ENCODE assay signal across 8 cellular contexts in genomic region chr1:5975133-5975880, GRCh38. TPM values are rescaled to one million over a fixed set of nuclear protein-coding genes. Genes with fewer than 3 reads are reported as not detected.
DNase-seq lines count a peak whose midpoint lies in the region; ATAC-seq and TF ChIP-seq lines count a peak whose summit lies in the region.

No MANE protein-coding gene starts in this region.

- H3K27me3 Mint-ChIP-seq in WTC11 (ENCODE audit: low read depth) = no peaks in the 10 kb centered on the region
- no peaks in the 10 kb centered on the region for H3K27me3 Mint-ChIP-seq in effector memory CD8-positive, alpha-beta T cell
- no peaks in the 10 kb centered on the region for H3K27me3 Mint-ChIP-seq in memory B cell

- peak; percentile 35 for DNase-seq in NCI-H748 (lab: John Stamatoyannopoulos, UW; ENCODE audit: unreplicated experiment)
- DNase-seq in NCI-H748 treated with DMSO at 0.1 percent for 48 hours (lab: John Stamatoyannopoulos, UW) = no peak
- DNase-seq in NCI-H1092 treated with DMSO at 0.1 percent for 48 hours (lab: John Stamatoyannopoulos, UW) = peak; percentile 55
- peak; percentile 63 for DNase-seq in WTC11 (ENCODE audit: low spot score)
- DNase-seq in effector memory CD8-positive, alpha-beta T cell = no peak
- DNase-seq in memory B cell (ENCODE audit: low spot score in 2 of 2) = peak; percentile 28 to 50
- DNase-seq in thoracic aorta (ENCODE audit: low spot score) = no peak

- no peaks in the 10 kb centered on the region for H3K27me3 ChIP-seq in thoracic aorta (replicated peaks; ENCODE audit: insufficient read depth)

- H3K36me3 ChIP-seq in thoracic aorta = no peaks in the 10 kb centered on the region

- H3K4me3 ChIP-seq in thoracic aorta = no peak overlapping the region

- H3K36me3 Mint-ChIP-seq in WTC11 (peaks cover 17% of the 10 kb centered on the region), memory B cell (peaks cover 2% of the 10 kb centered on the region)
- H3K36me3 Mint-ChIP-seq in effector memory CD8-positive, alpha-beta T cell (ENCODE audit: insufficient read depth) = peaks cover 3% of the 10 kb centered on the region

- TF ChIP-seq CTCF in WTC11 (IDR thresholded peaks at IDR 0.05) (peak; percentile 50; the same call in 1 of the 2 replicates), thoracic aorta (IDR thresholded peaks at IDR 0.05) (peak; percentile 63)

- no peaks in the 10 kb centered on the region for H3K4me1 ChIP-seq in thoracic aorta (ENCODE audit: control insufficient read depth in 1 of 2, low read depth in 2 of 2)

- POLR2A ChIA-PET in WTC11 (lab: Charles Lee) = interaction anchor here (0.5 kb wide), 1 partner anchor 533 kb away, joined by 3 read pairs; no protein-coding TSS in a partner anchor

- peaks cover 12% of the 10 kb centered on the region for H3K4me1 Mint-ChIP-seq in WTC11
- peaks cover 4 to 6% of the 10 kb centered on the region in 2 donors for H3K4me1 Mint-ChIP-seq in effector memory CD8-positive, alpha-beta T cell (ENCODE audit: low read depth in 2 of 2)
- peaks cover 10% of the 10 kb centered on the region for H3K4me1 Mint-ChIP-seq in memory B cell

- ATAC-seq in WTC11 = peak; percentile 87
- peak; percentile 64 for ATAC-seq in effector memory CD8-positive, alpha-beta T cell (replicated peaks)
- ATAC-seq in memory B cell (ENCODE audit: low read depth) = peak; percentile 78
- no peak for ATAC-seq in thoracic aorta (ENCODE audit: insufficient number of reproducible peaks, low FRiP score, low read depth)
- no peak for ATAC-seq in HG03280 (IDR thresholded peaks at IDR 0.05; ENCODE audit: unreplicated experiment)

- H3K27ac Mint-ChIP-seq in WTC11 = no peak overlapping the region
- H3K27ac Mint-ChIP-seq in effector memory CD8-positive, alpha-beta T cell = peak overlapping the region in 1 of 2 donors; percentile 69
- H3K27ac Mint-ChIP-seq in memory B cell = no peak overlapping the region

- H3K9me3 ChIP-seq in thoracic aorta = no peaks in the 10 kb centered on the region

- CTCF ChIA-PET in WTC11 (lab: Charles Lee) = interaction anchor here (0.5 to 3.9 kb wide), 22 partner anchors 11 to 465 kb away, joined by 3 to 19 read pairs (median 4); partner anchors contain the start of gene NPHP4

- 0 out of 2 replicates have a peak, but pooled peaks cover 3% of the 10 kb centered on the region for H3K9me3 Mint-ChIP-seq in WTC11
- H3K9me3 Mint-ChIP-seq in effector memory CD8-positive, alpha-beta T cell = no peaks in the 10 kb centered on the region
- no peaks in the 10 kb centered on the region for H3K9me3 Mint-ChIP-seq in memory B cell

- H3K27ac ChIP-seq in thoracic aorta = no peak overlapping the region

- no peak overlapping the region for H3K4me3 Mint-ChIP-seq in WTC11
- no peak overlapping the region for H3K4me3 Mint-ChIP-seq in effector memory CD8-positive, alpha-beta T cell
- H3K4me3 Mint-ChIP-seq in memory B cell = no peak overlapping the region

TF ChIP-seq in WTC11, 78 proteins besides CTCF, POLR2A, EP300 and RAD21:
- TF ChIP-seq NFATC4 (CRISPR knock-in tag; IDR thresholded peaks at IDR 0.05) = no peak
- TF ChIP-seq, protein P1, sequence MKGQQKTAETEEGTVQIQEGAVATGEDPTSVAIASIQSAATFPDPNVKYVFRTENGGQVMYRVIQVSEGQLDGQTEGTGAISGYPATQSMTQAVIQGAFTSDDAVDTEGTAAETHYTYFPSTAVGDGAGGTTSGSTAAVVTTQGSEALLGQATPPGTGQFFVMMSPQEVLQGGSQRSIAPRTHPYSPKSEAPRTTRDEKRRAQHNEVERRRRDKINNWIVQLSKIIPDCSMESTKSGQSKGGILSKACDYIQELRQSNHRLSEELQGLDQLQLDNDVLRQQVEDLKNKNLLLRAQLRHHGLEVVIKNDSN (CRISPR knock-in tag; IDR thresholded peaks at IDR 0.05) = no peak
- TF ChIP-seq, protein P2, sequence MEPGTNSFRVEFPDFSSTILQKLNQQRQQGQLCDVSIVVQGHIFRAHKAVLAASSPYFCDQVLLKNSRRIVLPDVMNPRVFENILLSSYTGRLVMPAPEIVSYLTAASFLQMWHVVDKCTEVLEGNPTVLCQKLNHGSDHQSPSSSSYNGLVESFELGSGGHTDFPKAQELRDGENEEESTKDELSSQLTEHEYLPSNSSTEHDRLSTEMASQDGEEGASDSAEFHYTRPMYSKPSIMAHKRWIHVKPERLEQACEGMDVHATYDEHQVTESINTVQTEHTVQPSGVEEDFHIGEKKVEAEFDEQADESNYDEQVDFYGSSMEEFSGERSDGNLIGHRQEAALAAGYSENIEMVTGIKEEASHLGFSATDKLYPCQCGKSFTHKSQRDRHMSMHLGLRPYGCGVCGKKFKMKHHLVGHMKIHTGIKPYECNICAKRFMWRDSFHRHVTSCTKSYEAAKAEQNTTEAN (CRISPR knock-in tag; IDR thresholded peaks at IDR 0.05) = no peak
- TF ChIP-seq FOXJ3 (CRISPR knock-in tag; IDR thresholded peaks at IDR 0.05; ENCODE audit: borderline replicate concordance) = no peak
- no peak for TF ChIP-seq ATF1 (CRISPR knock-in tag; IDR thresholded peaks at IDR 0.05)
- no peak for TF ChIP-seq FOXK1 (CRISPR knock-in tag; IDR thresholded peaks at IDR 0.05)
- no peak for TF ChIP-seq IRF2 (CRISPR knock-in tag; IDR thresholded peaks at IDR 0.05; ENCODE audit: borderline replicate concordance, low read depth)
- no peak for TF ChIP-seq JUN (CRISPR knock-in tag; IDR thresholded peaks at IDR 0.05)
- TF ChIP-seq ZNF396 (CRISPR knock-in tag; IDR thresholded peaks at IDR 0.05; ENCODE audit: borderline replicate concordance) = no peak
- TF ChIP-seq ZNF423 (CRISPR knock-in tag; IDR thresholded peaks at IDR 0.05) = no peak
- no peak for TF ChIP-seq NFE2L1 (CRISPR knock-in tag; IDR thresholded peaks at IDR 0.05)
- TF ChIP-seq CDX4 (CRISPR knock-in tag; IDR thresholded peaks at IDR 0.05; ENCODE audit: borderline replicate concordance) = no peak
- TF ChIP-seq SOX15 (CRISPR knock-in tag; IDR thresholded peaks at IDR 0.05) = no peak
- TF ChIP-seq CBFB (CRISPR knock-in tag; IDR thresholded peaks at IDR 0.05; ENCODE audit: low read depth) = no peak
- no peak for TF ChIP-seq MYBL2 (CRISPR knock-in tag; IDR thresholded peaks at IDR 0.05)
- TF ChIP-seq, protein P3, sequence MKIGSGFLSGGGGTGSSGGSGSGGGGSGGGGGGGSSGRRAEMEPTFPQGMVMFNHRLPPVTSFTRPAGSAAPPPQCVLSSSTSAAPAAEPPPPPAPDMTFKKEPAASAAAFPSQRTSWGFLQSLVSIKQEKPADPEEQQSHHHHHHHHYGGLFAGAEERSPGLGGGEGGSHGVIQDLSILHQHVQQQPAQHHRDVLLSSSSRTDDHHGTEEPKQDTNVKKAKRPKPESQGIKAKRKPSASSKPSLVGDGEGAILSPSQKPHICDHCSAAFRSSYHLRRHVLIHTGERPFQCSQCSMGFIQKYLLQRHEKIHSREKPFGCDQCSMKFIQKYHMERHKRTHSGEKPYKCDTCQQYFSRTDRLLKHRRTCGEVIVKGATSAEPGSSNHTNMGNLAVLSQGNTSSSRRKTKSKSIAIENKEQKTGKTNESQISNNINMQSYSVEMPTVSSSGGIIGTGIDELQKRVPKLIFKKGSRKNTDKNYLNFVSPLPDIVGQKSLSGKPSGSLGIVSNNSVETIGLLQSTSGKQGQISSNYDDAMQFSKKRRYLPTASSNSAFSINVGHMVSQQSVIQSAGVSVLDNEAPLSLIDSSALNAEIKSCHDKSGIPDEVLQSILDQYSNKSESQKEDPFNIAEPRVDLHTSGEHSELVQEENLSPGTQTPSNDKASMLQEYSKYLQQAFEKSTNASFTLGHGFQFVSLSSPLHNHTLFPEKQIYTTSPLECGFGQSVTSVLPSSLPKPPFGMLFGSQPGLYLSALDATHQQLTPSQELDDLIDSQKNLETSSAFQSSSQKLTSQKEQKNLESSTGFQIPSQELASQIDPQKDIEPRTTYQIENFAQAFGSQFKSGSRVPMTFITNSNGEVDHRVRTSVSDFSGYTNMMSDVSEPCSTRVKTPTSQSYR (CRISPR knock-in tag; IDR thresholded peaks at IDR 0.05) = no peak
- TF ChIP-seq, protein P4, sequence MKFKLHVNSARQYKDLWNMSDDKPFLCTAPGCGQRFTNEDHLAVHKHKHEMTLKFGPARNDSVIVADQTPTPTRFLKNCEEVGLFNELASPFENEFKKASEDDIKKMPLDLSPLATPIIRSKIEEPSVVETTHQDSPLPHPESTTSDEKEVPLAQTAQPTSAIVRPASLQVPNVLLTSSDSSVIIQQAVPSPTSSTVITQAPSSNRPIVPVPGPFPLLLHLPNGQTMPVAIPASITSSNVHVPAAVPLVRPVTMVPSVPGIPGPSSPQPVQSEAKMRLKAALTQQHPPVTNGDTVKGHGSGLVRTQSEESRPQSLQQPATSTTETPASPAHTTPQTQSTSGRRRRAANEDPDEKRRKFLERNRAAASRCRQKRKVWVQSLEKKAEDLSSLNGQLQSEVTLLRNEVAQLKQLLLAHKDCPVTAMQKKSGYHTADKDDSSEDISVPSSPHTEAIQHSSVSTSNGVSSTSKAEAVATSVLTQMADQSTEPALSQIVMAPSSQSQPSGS (CRISPR knock-in tag; IDR thresholded peaks at IDR 0.05; ENCODE audit: borderline replicate concordance, low read depth) = no peak
- no peak for TF ChIP-seq CREM (CRISPR knock-in tag; IDR thresholded peaks at IDR 0.05)
- no peak for TF ChIP-seq NR2C2 (CRISPR knock-in tag; IDR thresholded peaks at IDR 0.05)
- no peak for TF ChIP-seq ZNF219 (CRISPR knock-in tag; IDR thresholded peaks at IDR 0.05; ENCODE audit: borderline replicate concordance)

RNA-seq across cellular contexts. Expression of gene NPHP4, which starts 16.9 kb away (rescaled TPM):
- total RNA-seq in WTC11 (2021) (10.6 to 16.8 TPM (median 12.0 TPM) in 3 replicates), thoracic aorta (10 to 100 TPM; 11.4 to 15.1 TPM)

Comparison
In these comparisons a context has a peak if more than half of its experiments do, and no peak if none do; other contexts are left out.
1. DNase-seq: peak in NCI-H748 (single experiment), NCI-H1092 treated with DMSO at 0.1 percent for 48 hours (single experiment), WTC11 (single experiment) and memory B cell (2 of 2); none in NCI-H748 treated with DMSO at 0.1 percent for 48 hours (single experiment), effector memory CD8-positive, alpha-beta T cell (0 of 3) and thoracic aorta (single experiment).
2. ATAC-seq: peak in WTC11 (single experiment), effector memory CD8-positive, alpha-beta T cell (single experiment) and memory B cell (single experiment); none in thoracic aorta (single experiment) and HG03280 (single experiment).